ENCODE assay signal across 8 cellular contexts in genomic region chr17:77088455-77089117, GRCh38. TPM values are rescaled to one million over a fixed set of nuclear protein-coding genes. Genes with fewer than 3 reads are reported as not detected.
A peak's percentile ranks its signal among the peaks of the same experiment; 100 is the strongest.
DNase-seq lines count a peak whose midpoint lies in the region; ATAC-seq, FAIRE-seq and TF ChIP-seq lines count a peak whose summit lies in the region.

No MANE protein-coding gene starts in this region.

- H2AFZ ChIP-seq in endothelial cell of umbilical vein (ENCODE audit: low read depth, low read length) = no peak overlapping the region

- H3K9me3 ChIP-seq in HUES6 (ENCODE audit: control insufficient read depth, insufficient read depth, low read depth, low read length) (no peaks in the 10 kb centered on the region), NT2/D1 (ENCODE audit: insufficient read depth, low read length) (no peaks in the 10 kb centered on the region), endothelial cell of umbilical vein (replicated peaks; ENCODE audit: control insufficient read depth, insufficient read depth, low read length) (no peaks in the 10 kb centered on the region)

- H3K9ac ChIP-seq in HUES6 (ENCODE audit: low read length) = peak overlapping the region; percentile 95
- H3K9ac ChIP-seq in NT2/D1 (ENCODE audit: insufficient read length, low read depth) = peak overlapping the region; percentile 85
- peak overlapping the region; percentile 95 for H3K9ac ChIP-seq in endothelial cell of umbilical vein (replicated peaks; ENCODE audit: extremely low read depth, insufficient read depth, low read length)

- peak; percentile 90 for FAIRE-seq in endothelial cell of umbilical vein (lab: Jason Lieb, UNC)

- DNase-seq in DMS 273 (lab: John Stamatoyannopoulos, UW; ENCODE audit: unreplicated experiment) (peak; percentile 98), NT2/D1 (ENCODE audit: low read depth, low spot score) (peak; percentile 74), endothelial cell of umbilical vein (ENCODE audit: low read depth, low spot score) (peak; percentile 96), midbrain (lab: John Stamatoyannopoulos, UW) (peak; percentile 95)
- peak; percentile 85 for DNase-seq in activated CD8-positive, alpha-beta memory T cell treated with anti-CD3 and anti-CD28 coated beads, Interleukin-2, amount 50 U/mL, for 4 hours
- DNase-seq in stimulated activated CD8-positive, alpha-beta memory T cell treated with anti-CD3 and anti-CD28 coated beads, Interleukin-15, amount 100 ng/mL, for 48 hours (ENCODE audit: low read depth in 2 of 2) = peak; percentile 88

- no peaks in the 10 kb centered on the region for H3K9me1 ChIP-seq in endothelial cell of umbilical vein (replicated peaks; ENCODE audit: control insufficient read depth, extremely low read depth, insufficient read depth, low read length)

- intact Hi-C loops in endothelial cell of umbilical vein (cut with micrococcal nuclease) = loop anchor here (1.0 to 2.0 kb wide), 4 partner anchors 22 to 118 kb away; partner anchors contain the start of gene SEC14L1

- peak overlapping the region; percentile 85 for H3K4me2 ChIP-seq in endothelial cell of umbilical vein (ENCODE audit: insufficient read depth, low read length)

- peaks cover 33% of the 10 kb centered on the region for H3K36me3 ChIP-seq in HUES6 (ENCODE audit: control insufficient read depth, insufficient read depth, low read length)
- H3K36me3 ChIP-seq in NT2/D1 (ENCODE audit: insufficient read depth, insufficient read length, low read length) = peaks cover 33% of the 10 kb centered on the region
- H3K36me3 ChIP-seq in endothelial cell of umbilical vein (ENCODE audit: control insufficient read depth in 2 of 2, extremely low read depth in 1 of 2, insufficient read depth in 2 of 2, low read length in 2 of 2) = peaks cover 17 to 20% of the 10 kb centered on the region in 2 experiments

- TF ChIP-seq POLR2A in endothelial cell of umbilical vein (IDR thresholded peaks at IDR 0.05; ENCODE audit: low read depth, low read length) = peak; percentile 80

- peak; percentile 76 for ATAC-seq in GM21423 (IDR thresholded peaks at IDR 0.05; ENCODE audit: unreplicated experiment)

- H4K20me1 ChIP-seq in endothelial cell of umbilical vein (replicated peaks; ENCODE audit: control insufficient read depth, extremely low read depth, insufficient read depth, low read length) = no peaks in the 10 kb centered on the region

- H3K79me2 ChIP-seq in endothelial cell of umbilical vein (ENCODE audit: control insufficient read depth, insufficient read depth, low read length) = peaks cover 50% of the 10 kb centered on the region

- CTCF ChIA-PET in endothelial cell of umbilical vein (lab: Charles Lee) = interaction anchor here (0.6 to 3.2 kb wide), 39 partner anchors 10 to 336 kb away, joined by 3 to 28 read pairs (median 4); partner anchors contain the start of genes MGAT5B and SEC14L1

- POLR2A ChIA-PET in endothelial cell of umbilical vein (lab: Charles Lee) = interaction anchor here (1.1 to 1.4 kb wide), 5 partner anchors 22 to 54 kb away, joined by 3 to 10 read pairs (median 4); partner anchors contain the start of gene SEC14L1

- H3K27ac ChIP-seq in HUES6 (ENCODE audit: low read depth, low read length) = peak overlapping the region; percentile 86
- H3K27ac ChIP-seq in endothelial cell of umbilical vein (ENCODE audit: insufficient read depth, low read depth, low read length) = peak overlapping the region; percentile 94

- H3K4me1 ChIP-seq in HUES6 (ENCODE audit: control insufficient read depth, insufficient read depth, low read length) (peaks cover 13% of the 10 kb centered on the region), NT2/D1 (ENCODE audit: insufficient read depth, insufficient read length) (no peaks in the 10 kb centered on the region), endothelial cell of umbilical vein (ENCODE audit: control insufficient read depth, extremely low read depth, insufficient read depth, low read length) (peaks cover 56% of the 10 kb centered on the region)

- no peaks in the 10 kb centered on the region for H3K27me3 ChIP-seq in HUES6 (ENCODE audit: control insufficient read depth, insufficient read depth, low read length)
- H3K27me3 ChIP-seq in NT2/D1 (ENCODE audit: insufficient read depth, insufficient read length) = no peaks in the 10 kb centered on the region
- H3K27me3 ChIP-seq in endothelial cell of umbilical vein (ENCODE audit: control insufficient read depth in 2 of 2, insufficient read depth in 2 of 2, low read length in 2 of 2) = no peaks in the 10 kb centered on the region

- TF ChIP-seq CTCF in endothelial cell of umbilical vein (IDR thresholded peaks at IDR 0.05; ENCODE audit: extremely low read depth in 1 of 2, insufficient read depth in 1 of 2, low read depth in 1 of 2, low read length in 2 of 2) = peak; percentile 78 to 95

- BruUV-seq in endothelial cell of umbilical vein (replicated peaks; lab: Mats Ljungman, UMichigan) = TSS peak; percentile 61

- dilution Hi-C loops in endothelial cell of umbilical vein (cut with MboI; ENCODE audit: extremely low pct_ligation_motif_present, low sequenced_read_pairs) = no loop called here

- H3K4me3 ChIP-seq in HUES6 (ENCODE audit: low read depth, low read length) (peak overlapping the region; percentile 84), NT2/D1 (ENCODE audit: insufficient read length, low read depth) (peak overlapping the region; percentile 77), endothelial cell of umbilical vein (replicated peaks in 1 of 3; ENCODE audit: insufficient read depth in 1 of 3, low read depth in 1 of 3, low read length in 3 of 3) (peak overlapping the region; percentile 68 to 92 (median 73))

TF ChIP-seq in endothelial cell of umbilical vein, 7 proteins besides CTCF, POLR2A, EP300 and RAD21:
- TF ChIP-seq MAX (IDR thresholded peaks at IDR 0.05; ENCODE audit: insufficient read depth, insufficient read length) (peak; percentile 99), MYC (IDR thresholded peaks at IDR 0.05; ENCODE audit: low read depth, low read length) (peak; percentile 100), FOS (IDR thresholded peaks at IDR 0.05; ENCODE audit: borderline replicate concordance, insufficient read depth, low read length) (peak; percentile 94), GATA2 (IDR thresholded peaks at IDR 0.05; ENCODE audit: insufficient read depth, insufficient read length, low read depth, low read length) (peak; percentile 33), JUN (IDR thresholded peaks at IDR 0.05; ENCODE audit: borderline replicate concordance, insufficient read depth, insufficient read length, low read depth) (peak; percentile 65), POLR2AphosphoS5 (IDR thresholded peaks at IDR 0.05; ENCODE audit: insufficient read depth, low read depth, low read length) (peak; percentile 96), EZH2 (IDR thresholded peaks at IDR 0.05; ENCODE audit: borderline replicate concordance, low read depth, low read length, severe bottlenecking) (no peak)

RNA-seq across cellular contexts. Expression of gene SEC14L1, which starts 52.2 kb away (rescaled TPM):
- 606 and 631 TPM in 2 replicates for total RNA-seq in endothelial cell of umbilical vein
- 215 and 276 TPM in 2 replicates for polyA plus RNA-seq in endothelial cell of umbilical vein
- polyA plus RNA-seq in endothelial cell of umbilical vein (2011; cell fraction: cytosol; rRNA removed) = 185 and 188 TPM in 2 replicates
- polyA plus RNA-seq in endothelial cell of umbilical vein (2011; cell fraction: nucleus; rRNA removed) = 360 and 367 TPM in 2 replicates
- polyA plus RNA-seq in endothelial cell of umbilical vein (2012) = 277 and 279 TPM in 2 replicates
- 250 TPM in 2 replicates for polyA minus RNA-seq in endothelial cell of umbilical vein
- polyA minus RNA-seq in endothelial cell of umbilical vein (2011; cell fraction: cytosol; rRNA and poly(A)+ RNA removed) = 19.9 TPM
- polyA minus RNA-seq in endothelial cell of umbilical vein (2011; cell fraction: nucleus; rRNA and poly(A)+ RNA removed) = 378 and 398 TPM in 2 replicates

Comparison
In these comparisons a context has a peak if more than half of its experiments do, and no peak if none do; other contexts are left out.
1. Peak in every context shown above with its lines: DNase-seq, ATAC-seq, H3K4me3 ChIP-seq and H3K27ac ChIP-seq.